In genomic region chr10:60898372-60898771, GRCh38 we compare ENCODE assay signal across 21 cellular contexts. TPM values are rescaled to one million over a fixed set of nuclear protein-coding genes. Genes with fewer than 3 reads are reported as not detected.
"Had no signal": no experiment of that assay in that cellular context is flagged by ENCODE, and none has a peak within 500 bp of the region (broad histone marks: within the 10 kb centered on the region; RNA-seq: fewer than 3 reads in every experiment).

No MANE protein-coding gene starts in this region.

- DNase-seq: activated B cell treated with CpG ODN at 0.5 μM for 24 hours; activated CD4-positive, alpha-beta T cell treated with anti-CD3 and anti-CD28 coated beads for 1 hour; activated CD4-positive, alpha-beta T cell treated with anti-CD3 and anti-CD28 coated beads, Interleukin-2, amount 10 ng/mL, durations not matched to agents 24 days and 14 days; activated CD4-positive, alpha-beta T cell treated with anti-CD3 and anti-CD28 coated beads, Interleukin-2, amount 50 U/mL, for 48 hours; activated CD8-positive, alpha-beta memory T cell treated with anti-CD3 and anti-CD28 coated beads, Interleukin-2, amount 10 ng/mL, durations not matched to agents 7 days and 5 days; activated gamma-delta T cell; activated naive CD4-positive, alpha-beta T cell treated with anti-CD3 and anti-CD28 coated beads for 36 hours; activated T-cell treated with anti-CD3 and anti-CD28 coated beads, Interleukin-2, amount 50 U/mL, for 24 hours; KG1; NCI-H1092; NCI-H1417 treated with DMSO at 0.1 percent for 48 hours; NCI-H1694 treated with DMSO at 0.1 percent for 48 hours; NCI-H2081; NCI-H446; NCI-H524; PC-3; SHP77 treated with DMSO at 0.1 percent for 48 hours; T-helper 17 cell; T-helper 9 cell had no signal

- H3K27me3 Mint-ChIP-seq: activated B cell treated with CpG ODN at 0.5 μM for 24 hours, IgD-negative memory B cell had no signal

- H3K36me3 Mint-ChIP-seq: activated CD8-positive, alpha-beta memory T cell treated with anti-CD3 and anti-CD28 coated beads, Interleukin-2, amount 10 ng/mL, durations not matched to agents 7 days and 5 days; activated naive CD8-positive, alpha-beta T cell; IgD-negative memory B cell had no signal

- H3K4me1 Mint-ChIP-seq: activated B cell treated with CpG ODN at 0.5 μM for 24 hours; activated CD4-positive, alpha-beta T cell treated with anti-CD3 and anti-CD28 coated beads, Interleukin-2, amount 10 ng/mL, durations not matched to agents 24 days and 14 days; activated CD8-positive, alpha-beta memory T cell treated with anti-CD3 and anti-CD28 coated beads, Interleukin-2, amount 10 ng/mL, durations not matched to agents 7 days and 5 days; IgD-negative memory B cell had no signal

- H3K9me3 Mint-ChIP-seq: activated B cell treated with CpG ODN at 0.5 μM for 24 hours; activated CD4-positive, alpha-beta T cell treated with anti-CD3 and anti-CD28 coated beads, Interleukin-2, amount 10 ng/mL, durations not matched to agents 24 days and 14 days; activated naive CD4-positive, alpha-beta T cell treated with anti-CD3 and anti-CD28 coated beads for 36 hours; activated T-cell treated with anti-CD3 and anti-CD28 coated beads, Interleukin-2, amount 50 U/mL, for 24 hours; IgD-negative memory B cell had no signal

- H3K27ac Mint-ChIP-seq: activated B cell treated with CpG ODN at 0.5 μM for 24 hours; activated CD4-positive, alpha-beta T cell treated with anti-CD3 and anti-CD28 coated beads, Interleukin-2, amount 10 ng/mL, durations not matched to agents 24 days and 14 days; activated CD8-positive, alpha-beta memory T cell treated with anti-CD3 and anti-CD28 coated beads, Interleukin-2, amount 10 ng/mL, durations not matched to agents 7 days and 5 days; activated naive CD4-positive, alpha-beta T cell treated with anti-CD3 and anti-CD28 coated beads for 36 hours; activated naive CD8-positive, alpha-beta T cell; activated T-cell treated with anti-CD3 and anti-CD28 coated beads, Interleukin-2, amount 50 U/mL, for 24 hours; IgD-negative memory B cell; T-helper 17 cell had no signal

- H3K4me3 Mint-ChIP-seq: activated B cell treated with CpG ODN at 0.5 μM for 24 hours; activated CD4-positive, alpha-beta T cell treated with anti-CD3 and anti-CD28 coated beads, Interleukin-2, amount 10 ng/mL, durations not matched to agents 24 days and 14 days; activated CD8-positive, alpha-beta memory T cell treated with anti-CD3 and anti-CD28 coated beads, Interleukin-2, amount 10 ng/mL, durations not matched to agents 7 days and 5 days; activated naive CD4-positive, alpha-beta T cell treated with anti-CD3 and anti-CD28 coated beads for 36 hours; activated naive CD8-positive, alpha-beta T cell; activated T-cell treated with anti-CD3 and anti-CD28 coated beads, Interleukin-2, amount 50 U/mL, for 24 hours; IgD-negative memory B cell; T-helper 17 cell had no signal

- ATAC-seq: activated CD8-positive, alpha-beta memory T cell treated with anti-CD3 and anti-CD28 coated beads, Interleukin-2, amount 10 ng/mL, durations not matched to agents 7 days and 5 days; PC-3; T-helper 17 cell had no signal

RNA-seq across cellular contexts. Expression of gene RHOBTB1, which starts 45.6 kb away (rescaled TPM):
- total RNA-seq: activated CD4-positive, alpha-beta T cell treated with anti-CD3 and anti-CD28 coated beads, Interleukin-2, amount 10 ng/mL, durations not matched to agents 24 days and 14 days; activated naive CD4-positive, alpha-beta T cell treated with anti-CD3 and anti-CD28 coated beads for 36 hours had no signal
